1 cellular context compared by ENCODE assay signal in genomic region chr4:96736352-96736889, GRCh38.
TF ChIP-seq lines count a peak whose summit lies in the region.

No MANE protein-coding gene starts in this region.

TF ChIP-seq in HCT116, 20 proteins besides CTCF, POLR2A, EP300 and RAD21 (continued from another document):
- no peak for TF ChIP-seq REST (IDR thresholded peaks at IDR 0.05; ENCODE audit: low read depth)
- no peak for TF ChIP-seq ZNF274 (IDR thresholded peaks at IDR 0.05; ENCODE audit: low read depth, low read length)
TF ChIP-seq in HCT116: peak in this region for 4.
